In the genomic region with DNA sequence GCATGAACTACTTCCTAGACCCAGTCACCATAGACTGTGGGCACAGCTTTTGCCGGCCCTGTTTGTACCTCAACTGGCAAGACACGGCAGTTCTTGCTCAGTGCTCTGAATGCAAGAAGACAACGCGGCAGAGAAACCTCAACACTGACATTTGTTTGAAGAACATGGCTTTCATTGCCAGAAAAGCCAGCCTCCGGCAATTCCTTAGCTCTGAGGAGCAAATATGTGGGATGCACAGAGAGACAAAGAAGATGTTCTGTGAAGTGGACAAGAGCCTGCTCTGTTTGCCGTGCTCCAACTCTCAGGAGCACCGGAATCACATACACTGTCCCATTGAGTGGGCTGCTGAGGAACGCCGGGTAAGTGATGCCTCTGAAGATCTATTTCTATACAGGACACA, we compare ENCODE assay signal across 16 cellular contexts. TPM values are rescaled to one million over a fixed set of nuclear protein-coding genes. Genes with fewer than 3 reads are reported as not detected.
"Had no signal": no experiment of that assay in that cellular context is flagged by ENCODE, and none has a peak within 500 bp of the region (broad histone marks: within the 10 kb centered on the region; RNA-seq: fewer than 3 reads in every experiment).

No MANE protein-coding gene starts in this region.

RNA-seq across cellular contexts. Expression of a gene that starts 2.4 kb away (rescaled TPM):
- total RNA-seq: stomach, subcutaneous adipose tissue, suprapubic skin, temporal lobe, thoracic aorta, thyroid gland, tibial nerve, transverse colon, upper lobe of left lung, upper lobe of right lung, ureter, urinary bladder, uterus, vagina had no signal
- polyA plus RNA-seq: stomach, thymus, urinary bladder had no signal

RNA-seq across cellular contexts. Expression of a gene that starts 28.9 kb away (rescaled TPM):
- total RNA-seq: stomach, subcutaneous adipose tissue, suprapubic skin, temporal lobe, testis, thoracic aorta, thyroid gland, tibial nerve, transverse colon, upper lobe of left lung, upper lobe of right lung, ureter, urinary bladder, uterus, vagina had no signal
- polyA plus RNA-seq: stomach, thymus, urinary bladder had no signal

RNA-seq across cellular contexts. Expression of a gene that starts 46.9 kb away (rescaled TPM):
- total RNA-seq: stomach, subcutaneous adipose tissue, suprapubic skin, temporal lobe, testis, thoracic aorta, thyroid gland, tibial nerve, transverse colon, upper lobe of left lung, upper lobe of right lung, ureter, urinary bladder, uterus, vagina had no signal
- polyA plus RNA-seq: stomach, thymus, urinary bladder had no signal

RNA-seq across cellular contexts. Expression of a gene that starts 50.7 kb away (rescaled TPM):
- total RNA-seq: stomach, subcutaneous adipose tissue, suprapubic skin, temporal lobe, testis, thoracic aorta, thyroid gland, tibial nerve, transverse colon, upper lobe of left lung, upper lobe of right lung, ureter, urinary bladder, uterus, vagina had no signal
- polyA plus RNA-seq: stomach, thymus, urinary bladder had no signal

RNA-seq across cellular contexts. Expression of a gene that starts 58.5 kb away (rescaled TPM):
- total RNA-seq: stomach, subcutaneous adipose tissue, suprapubic skin, temporal lobe, testis, thoracic aorta, thyroid gland, tibial nerve, transverse colon, upper lobe of left lung, upper lobe of right lung, ureter, urinary bladder, uterus, vagina had no signal
- polyA plus RNA-seq: stomach, thymus, urinary bladder had no signal
